1 cellular context compared by ENCODE assay signal in genomic region chr1:155859234-155859829, GRCh38.
TF ChIP-seq lines count a peak whose summit lies in the region.

TSS of gene SYT11 (plus strand) at chr1:155859567. CDS start at chr1:155859762, 195 bp downstream.

TF ChIP-seq in K562, 482 proteins besides CTCF, POLR2A, EP300 and RAD21 (continued from another document):
- no peak for TF ChIP-seq RBM22 (IDR thresholded peaks at IDR 0.05; ENCODE audit: low read depth, low read length, poor library complexity, severe bottlenecking)
- TF ChIP-seq TEAD2 (tag; IDR thresholded peaks at IDR 0.05): no peak
- TF ChIP-seq MXD1 (CRISPR knock-in tag; IDR thresholded peaks at IDR 0.05; ENCODE audit: borderline replicate concordance, poor library complexity, severe bottlenecking): no peak
- TF ChIP-seq SPI1 (IDR thresholded peaks at IDR 0.05; ENCODE audit: borderline replicate concordance, low read depth, low read length): peak; percentile 82
- TF ChIP-seq NRF1 (conservative IDR thresholded peaks at IDR 0.05 in 1 of 2, IDR thresholded peaks at IDR 0.05 in 1 of 2): peak; percentile 19 to 59; a peak in 2 of 4 replicates
- no peak for TF ChIP-seq ZNF764 (CRISPR knock-in tag; IDR thresholded peaks at IDR 0.05; ENCODE audit: low read depth)
